ENCODE assay signal across 8 cellular contexts in genomic region chrX:153539171-153539978, GRCh38. TPM values are rescaled to one million over a fixed set of nuclear protein-coding genes. Genes with fewer than 3 reads are reported as not detected.
DNase-seq lines count a peak whose midpoint lies in the region; ATAC-seq and TF ChIP-seq lines count a peak whose summit lies in the region.

No MANE protein-coding gene starts in this region.

- no peaks in the 10 kb centered on the region for H3K27me3 ChIP-seq in parathyroid adenoma (ENCODE audit: control insufficient read depth, insufficient read depth, low read length)

- in situ Hi-C loops in GM13976 (cut with MboI; ENCODE audit: low sequenced_read_pairs, unreplicated experiment) = no loop called here

- H3K27ac ChIP-seq in 22Rv1 = no peak overlapping the region
- no peak overlapping the region for H3K27ac ChIP-seq in RWPE1
- no peak overlapping the region for H3K27ac ChIP-seq in parathyroid adenoma

- H2AFZ ChIP-seq in parathyroid adenoma = no peak overlapping the region

- no peak overlapping the region for H3K9ac ChIP-seq in parathyroid adenoma

- no peaks in the 10 kb centered on the region for H3K36me3 ChIP-seq in parathyroid adenoma (ENCODE audit: control insufficient read depth, insufficient read depth, low read length)

- no peaks in the 10 kb centered on the region for H3K79me2 ChIP-seq in parathyroid adenoma

- H3K9me3 ChIP-seq in parathyroid adenoma (ENCODE audit: control insufficient read depth, low read length) = no peaks in the 10 kb centered on the region

- H3K4me1 ChIP-seq in parathyroid adenoma = no peaks in the 10 kb centered on the region

- H3K4me2 ChIP-seq in parathyroid adenoma (ENCODE audit: low read length) = no peak overlapping the region

- DNase-seq in GM13976 (ENCODE audit: low spot score) (peak; percentile 83), RWPE1 (ENCODE audit: low spot score) (peak; percentile 35), germinal center (ENCODE audit: low spot score) (peak; percentile 24), ureter (ENCODE audit: low spot score) (peak; percentile 75)
- peak; percentile 19 for DNase-seq in activated effector memory CD4-positive, alpha-beta T cell treated with Interleukin-2 at 50 U/mL for 16 hours

- POLR2A ChIA-PET in RWPE1 (lab: Yijun Ruan, JAX; ENCODE audit: low non-redundant PET) = no interaction called here

- H3K4me3 ChIP-seq in parathyroid adenoma (ENCODE audit: low read depth, low read length) = no peak overlapping the region

- peak; percentile 87 for TF ChIP-seq CTCF in 22Rv1 (IDR thresholded peaks at IDR 0.05)
- TF ChIP-seq CTCF in GM13976 (IDR thresholded peaks at IDR 0.05; ENCODE audit: borderline replicate concordance, control extremely low read depth, extremely low read depth, insufficient read depth, missing control alignments) = peak; percentile 95
- TF ChIP-seq CTCF in RWPE1 (conservative IDR thresholded peaks at IDR 0.05; ENCODE audit: low read depth) = peak; percentile 68
- TF ChIP-seq CTCF in parathyroid adenoma (IDR thresholded peaks at IDR 0.05) = peak; percentile 82

- CTCF ChIA-PET in RWPE1 (lab: Yijun Ruan, JAX) = interaction anchor here (0.5 to 2.4 kb wide), 8 partner anchors 8 to 271 kb away, joined by 3 to 15 read pairs (median 4); no protein-coding TSS in a partner anchor

- peak; percentile 60 for ATAC-seq in HG03175 (IDR thresholded peaks at IDR 0.05; ENCODE audit: unreplicated experiment)

RNA-seq across cellular contexts. Expression of gene ATP2B3, which starts 21.9 kb away (rescaled TPM):
- total RNA-seq in ureter = not detected

RNA-seq across cellular contexts. Expression of gene BGN, which starts 44.6 kb away (rescaled TPM):
- total RNA-seq in ureter = 77.5 TPM

RNA-seq across cellular contexts. Expression of gene CCNQ, which starts 59.6 kb away (rescaled TPM):
- 15.0 TPM for total RNA-seq in ureter

Comparison
In these comparisons a context has a peak if more than half of its experiments do, and no peak if none do; other contexts are left out.
1. DNase-seq: peak in every context shown above with its lines; median percentile 83 in GM13976; 75 in ureter; 35 in RWPE1; 24 in germinal center; 19 in activated effector memory CD4-positive, alpha-beta T cell treated with Interleukin-2 at 50 U/mL for 16 hours.